Comparison of ENCODE assay signal across 1 cellular context in genomic region chr10:67767245-67767644, GRCh38.
TF ChIP-seq lines count a peak whose summit lies in the region.

No MANE protein-coding gene starts in this region.

TF ChIP-seq in GM23338, 12 proteins besides CTCF, POLR2A, EP300 and RAD21 (continued from another document):
- TF ChIP-seq REST (IDR thresholded peaks at IDR 0.05; ENCODE audit: unreplicated experiment) = no peak
- TF ChIP-seq ZNF114 (CRISPR knock-in tag; IDR thresholded peaks at IDR 0.05) = no peak
- TF ChIP-seq ETS1 (IDR thresholded peaks at IDR 0.05) = no peak
- TF ChIP-seq EZH2phosphoT487 (IDR thresholded peaks at IDR 0.05; ENCODE audit: unreplicated experiment) = no peak
- TF ChIP-seq POLR2AphosphoS5 (IDR thresholded peaks at IDR 0.05; ENCODE audit: low read depth) = no peak
TF ChIP-seq in GM23338: peak in this region for 0.
